ENCODE assay signal across 27 cellular contexts in the genomic region with DNA sequence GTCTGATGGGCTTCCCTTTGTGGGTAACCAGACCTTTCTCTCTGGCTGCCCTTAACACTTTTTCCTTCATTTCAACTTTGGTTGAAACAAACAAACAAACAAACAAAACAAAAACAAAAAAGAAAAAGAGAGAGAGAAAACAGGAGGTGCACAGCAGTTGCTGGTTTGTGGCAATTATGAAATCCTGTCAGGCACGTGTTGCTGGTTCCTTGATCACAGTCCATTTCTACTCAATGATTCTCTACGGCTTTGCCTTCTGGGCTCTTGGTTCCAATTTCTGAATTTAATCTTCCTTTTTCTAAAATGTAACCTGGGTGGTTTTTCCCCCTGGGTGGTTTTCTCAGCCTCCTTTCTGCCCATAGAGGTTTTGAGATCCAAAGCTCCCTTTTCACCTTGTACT.
"Had no signal": no experiment of that assay in that cellular context is flagged by ENCODE, and none has a peak within 500 bp of the region (broad histone marks: within the 10 kb centered on the region; RNA-seq: fewer than 3 reads in every experiment).

No MANE protein-coding gene starts in this region.

- H3K79me2 ChIP-seq: parathyroid adenoma had no signal

- H3K4me3 ChIP-seq: ovary, psoas muscle, skin epidermis, suprapubic skin, testis, tibial artery, transverse colon, upper lobe of right lung, uterus had no signal

- DNase-seq: naive B cell; naive thymus-derived CD8-positive, alpha-beta T cell; nephron progenitor cell; occipital lobe; ovary; posterior cingulate gyrus; psoas muscle; right cardiac atrium; stimulated activated CD4-positive, alpha-beta T cell treated with anti-CD3 and anti-CD28 coated beads, Interleukin-15, amount 100 ng/mL, for 24 hours; stimulated activated CD4-positive, alpha-beta T cell treated with anti-CD3 and anti-CD28 coated beads, Interleukin-2, amount 100 ng/mL, for 24 hours; stimulated activated CD4-positive, alpha-beta T cell treated with anti-CD3 and anti-CD28 coated beads, Interleukin-2, amount 100 ng/mL, for 48 hours; stimulated activated CD4-positive, alpha-beta T cell treated with anti-CD3 and anti-CD28 coated beads, Interleukin-4, amount 100 ng/mL, for 24 hours; stimulated activated naive B cell treated with anti-CD40 and anti-IgM and Interleukin-4, amounts not matched to agents 10 μg/mL and 1 μg/mL and 100 μg/mL, for 72 hours; stimulated activated naive CD4-positive, alpha-beta T cell treated with Interleukin-2 at 50 U/mL for 16 hours; stimulated activated naive CD8-positive, alpha-beta T cell treated with anti-CD3 and anti-CD28 coated beads, Interleukin-15, amount 100 ng/mL, for 72 hours; substantia nigra; testis; tibial artery; transverse colon; upper lobe of right lung; uterus had no signal

- H3K4me1 ChIP-seq: psoas muscle, testis, tibial artery, upper lobe of right lung, uterus had no signal

- H3K27me3 ChIP-seq: ovary, suprapubic skin, testis, transverse colon, upper lobe of right lung, uterus had no signal

- H3K9me3 ChIP-seq: ovary, psoas muscle, suprapubic skin, testis, tibial artery, transverse colon, upper lobe of right lung, uterus had no signal

- H3K9ac ChIP-seq: parathyroid adenoma had no signal

- H3K27ac ChIP-seq: ovary, parathyroid adenoma, psoas muscle, skin epidermis, suprapubic skin, testis, tibial artery, transverse colon, upper lobe of right lung, uterus had no signal

- H2AFZ ChIP-seq: parathyroid adenoma had no signal

- H3K36me3 ChIP-seq: ovary, suprapubic skin, tibial artery, transverse colon, upper lobe of right lung, uterus had no signal

- ATAC-seq: naive thymus-derived CD8-positive, alpha-beta T cell; natural killer cell treated with Interleukin-12 subunit alpha and Interleukin-12 subunit beta and Interleukin-15 and Interleukin-18, amount 100 ng/mL, for 72 hours; psoas muscle; right cardiac atrium; sciatic nerve; stimulated activated effector memory CD8-positive, alpha-beta T cell treated with anti-CD3 and anti-CD28 coated beads, Interleukin-12 subunit alpha, Interleukin-12 subunit beta, amount 100 ng/mL, for 72 hours; stimulated activated naive B cell treated with anti-CD40 and anti-IgM and Interleukin-4, amounts not matched to agents 10 μg/mL and 1 μg/mL and 100 μg/mL, for 72 hours; stimulated activated naive CD8-positive, alpha-beta T cell treated with anti-CD3 and anti-CD28 coated beads, Interleukin-15, amount 100 ng/mL, for 72 hours; upper lobe of right lung had no signal
